In the genomic region with DNA sequence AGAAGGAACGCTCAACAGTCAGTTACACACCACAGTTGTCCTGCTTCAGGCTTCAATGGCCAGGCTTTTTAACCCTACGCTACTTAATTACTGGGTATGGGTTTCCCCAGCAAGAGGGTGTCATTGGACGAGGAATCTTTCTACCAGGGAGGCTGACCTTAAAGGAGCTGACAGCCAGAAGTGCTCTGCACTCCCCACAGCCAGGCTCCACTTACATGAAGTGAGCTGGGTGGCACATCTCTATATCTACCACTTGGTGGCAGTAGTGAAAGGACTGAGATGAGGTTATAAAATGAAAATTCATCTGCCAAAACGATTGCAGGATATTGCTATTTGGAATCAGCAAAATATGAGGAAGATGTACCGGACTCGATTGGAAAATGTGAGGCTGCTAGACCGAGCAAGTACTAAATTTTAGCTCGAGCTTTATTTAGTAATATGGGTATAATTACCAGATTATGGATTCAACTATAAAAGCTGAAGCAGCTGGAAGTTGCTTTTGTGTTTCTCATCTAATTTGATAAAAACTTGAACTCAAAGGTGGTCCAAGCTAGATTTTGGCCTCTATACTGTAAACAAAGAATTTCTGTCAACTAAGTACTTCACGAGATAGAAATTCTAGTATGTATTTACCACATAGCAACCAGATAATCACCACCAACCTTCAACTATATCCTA, we compare ENCODE assay signal across 9 cellular contexts. TPM values are rescaled to one million over a fixed set of nuclear protein-coding genes. Genes with fewer than 3 reads are reported as not detected.
A peak's percentile ranks its signal among the peaks of the same experiment; 100 is the strongest.
DNase-seq lines count a peak whose midpoint lies in the region; ATAC-seq, FAIRE-seq and TF ChIP-seq lines count a peak whose summit lies in the region.
"Had no signal": no experiment of that assay in that cellular context is flagged by ENCODE, and none has a peak within 500 bp of the region (broad histone marks: within the 10 kb centered on the region; RNA-seq: fewer than 3 reads in every experiment).

No MANE protein-coding gene starts in this region.

- peaks cover 13% of the 10 kb centered on the region for H3F3A ChIP-seq in smooth muscle cell (ENCODE audit: low read depth)

- peak; percentile 47 for FAIRE-seq in GM12878 (lab: Jason Lieb, UNC)

- TF ChIP-seq CTCF in GM12878 (IDR thresholded peaks at IDR 0.05 in 2 of 3, conservative IDR thresholded peaks at IDR 0.05 in 1 of 3; ENCODE audit: control insufficient read depth in 2 of 3, extremely low read depth in 1 of 3, insufficient read depth in 1 of 3, low read depth in 3 of 3, low read length in 3 of 3) (peak; percentile 61 to 72 (median 65)), smooth muscle cell (IDR thresholded peaks at IDR 0.05; ENCODE audit: borderline replicate concordance, insufficient read depth, poor library complexity, severe bottlenecking) (peak; percentile 76)

- H3K9ac ChIP-seq in GM12878 (ENCODE audit: control insufficient read depth, insufficient read depth, low read length) (no peak overlapping the region), smooth muscle cell (ENCODE audit: low read depth) (no peak overlapping the region)
- H3K9ac ChIP-seq: BLaER1 had no signal

- WGBS in GM12878 (ENCODE audit: insufficient coverage, insufficient replicate concordance, low lambda C conversion rate, missing lambda C conversion rate) = 11% methylated on average over 9 of the region's 9 CpGs
- 32% methylated on average over 9 of the region's 9 CpGs for WGBS in smooth muscle cell (ENCODE audit: low lambda C conversion rate)

- no peaks in the 10 kb centered on the region for H3K4me1 ChIP-seq in GM12878 (ENCODE audit: control insufficient read depth, insufficient read depth, low read length)
- no peaks in the 10 kb centered on the region for H3K4me1 ChIP-seq in smooth muscle cell (ENCODE audit: low read depth)
- H3K4me1 ChIP-seq: BLaER1 had no signal

- RAD21 ChIA-PET in GM12878 (lab: Charles Lee; ENCODE audit: unreplicated experiment) = interaction anchor here (0.6 to 4.4 kb wide), 11 partner anchors 12 to 806 kb away, joined by 3 to 49 read pairs (median 4); no protein-coding TSS in a partner anchor

- H2AFZ ChIP-seq in GM12878 (ENCODE audit: control insufficient read depth, low read depth, low read length) (no peak overlapping the region), smooth muscle cell (ENCODE audit: low read depth) (no peak overlapping the region)

- TF ChIP-seq RAD21 in GM12878 (IDR thresholded peaks at IDR 0.05; ENCODE audit: insufficient read depth, low read depth, low read length) = peak; percentile 57

- in situ Hi-C loops in GM12878 (cut with MboI) = loop anchor here (10.0 to 25.0 kb wide), 2 partner anchors 144 to 801 kb away; no protein-coding TSS in a partner anchor

- CTCF ChIA-PET in GM12878 (lab: Yijun Ruan, JAX) = interaction anchor here (0.6 to 6.5 kb wide), 23 partner anchors 9 to 805 kb away, joined by 3 to 110 read pairs (median 5); a partner anchor contains a TSS

- DNase-seq in DMS 273 (lab: John Stamatoyannopoulos, UW; ENCODE audit: unreplicated experiment) (peak; percentile 38), DMS 273 treated with DMSO at 0.1 percent for 48 hours (lab: John Stamatoyannopoulos, UW) (no peak), OCI-M1 (lab: John Stamatoyannopoulos, UW) (peak; percentile 61), GM12878 (ENCODE audit: low read depth, low spot score) (no peak), iPS DF 4.7 (ENCODE audit: extremely low read depth, low spot score) (peak; percentile 30), smooth muscle cell (lab: John Stamatoyannopoulos, UW; ENCODE audit: unreplicated experiment) (no peak)

- H3K4me3 ChIP-seq in GM12878 (no peak overlapping the region), smooth muscle cell (no peak overlapping the region)
- H3K4me3 ChIP-seq: BLaER1 had no signal

- no peak for TF ChIP-seq POLR2A in GM12878 (IDR thresholded peaks at IDR 0.05; ENCODE audit: low read depth, low read length)

- peak; percentile 93 for ATAC-seq in GM21367 (IDR thresholded peaks at IDR 0.05; ENCODE audit: unreplicated experiment)
- peak; percentile 74 for ATAC-seq in HG03558 (IDR thresholded peaks at IDR 0.05; ENCODE audit: extremely low read depth, unreplicated experiment)
- ATAC-seq in GM12878 = peak; percentile 91

- no peak for TF ChIP-seq EP300 in GM12878 (IDR thresholded peaks at IDR 0.05; ENCODE audit: borderline replicate concordance in 1 of 2, control insufficient read depth in 1 of 2, low read depth in 2 of 2, low read length in 2 of 2)

- BruUV-seq in GM12878 (replicated peaks; lab: Mats Ljungman, UMichigan) = no TSS peak

- POLR2A ChIA-PET in GM12878 (lab: Charles Lee) = no interaction called here

- SMC1A ChIA-PET in GM12878 (lab: Charles Lee; ENCODE audit: uncharacterized antibody, unreplicated experiment) = interaction anchor here (0.7 to 2.7 kb wide), 10 partner anchors 9 to 813 kb away, joined by 3 to 45 read pairs (median 4); no protein-coding TSS in a partner anchor

- H3K27me3 ChIP-seq in GM12878 (replicated peaks in 1 of 2; ENCODE audit: control insufficient read depth in 2 of 2, insufficient read depth in 2 of 2, low read length in 1 of 2) (no peaks in the 10 kb centered on the region; a peak in 1 of 4 replicates), smooth muscle cell (ENCODE audit: low read depth) (no peaks in the 10 kb centered on the region)
- H3K27me3 ChIP-seq: BLaER1 had no signal

- H4K20me1 ChIP-seq in GM12878 (ENCODE audit: control insufficient read depth, insufficient read depth) = no peaks in the 10 kb centered on the region
- no peaks in the 10 kb centered on the region for H4K20me1 ChIP-seq in smooth muscle cell (ENCODE audit: low read depth)
- H4K20me1 ChIP-seq: BLaER1 had no signal

- H3K79me2 ChIP-seq in GM12878 (ENCODE audit: control insufficient read depth, insufficient read depth, low read length) = no peaks in the 10 kb centered on the region
- no peaks in the 10 kb centered on the region for H3K79me2 ChIP-seq in smooth muscle cell (ENCODE audit: low read depth)

- H3K4me2 ChIP-seq in GM12878 (ENCODE audit: control insufficient read depth, insufficient read depth) (no peak overlapping the region), smooth muscle cell (no peak overlapping the region)
- H3K4me2 ChIP-seq: BLaER1 had no signal

- H3K36me3 ChIP-seq in GM12878 (ENCODE audit: control insufficient read depth in 2 of 2, insufficient read depth in 2 of 2, low read length in 1 of 2) (no peaks in the 10 kb centered on the region), smooth muscle cell (ENCODE audit: low read depth) (no peaks in the 10 kb centered on the region)
- H3K36me3 ChIP-seq: BLaER1 had no signal

- intact Hi-C loops in GM12878 (cut with micrococcal nuclease; ENCODE audit: unreplicated experiment) = loop anchor here (1.0 kb wide), 1 partner anchor 146 kb away; no protein-coding TSS in a partner anchor

- H3K27ac ChIP-seq in GM12878 (ENCODE audit: control insufficient read depth, insufficient read depth) (no peak overlapping the region), smooth muscle cell (ENCODE audit: low read depth) (no peak overlapping the region)
- H3K27ac ChIP-seq: BLaER1 had no signal

- no peaks in the 10 kb centered on the region for H3K9me3 ChIP-seq in GM12878 (replicated peaks; ENCODE audit: control insufficient read depth, insufficient read depth, low read length)
- H3K9me3 ChIP-seq in smooth muscle cell (replicated peaks; ENCODE audit: low read depth) = no peaks in the 10 kb centered on the region

TF ChIP-seq in GM12878, 131 proteins besides CTCF, POLR2A, EP300 and RAD21 (continues in another document):
- no peak for TF ChIP-seq SRF (IDR thresholded peaks at IDR 0.05; ENCODE audit: low read depth in 2 of 2, low read length in 2 of 2)

RNA-seq across cellular contexts. Expression of a gene that starts 54.0 kb away (rescaled TPM):
- total RNA-seq in GM12878 (2013; cell fraction: nucleolus; rRNA removed) = not detected in 2 replicates
- total RNA-seq in GM12878 (2014; rRNA removed) = not detected in 2 replicates
- not detected in 2 replicates for total RNA-seq in GM12878 (2014; rRNA removed; fragmentation: Illumina TruSeq; extraction: Trizol)
- 0.05 TPM in 1 of 2 replicates, not detected in the other for total RNA-seq in GM12878 (2021)
- polyA plus RNA-seq in GM12878 (2011; ENCODE audit: low read depth) = not detected
- polyA plus RNA-seq in GM12878 (2011; rRNA removed) = 0.01 and 0.14 TPM in 2 replicates
- under 0.01 and 0.01 TPM in 2 replicates for polyA plus RNA-seq in GM12878 (2011; cell fraction: cytosol; rRNA removed)
- 0.04 and 0.10 TPM in 2 replicates for polyA plus RNA-seq in GM12878 (2011; cell fraction: nucleus; rRNA removed)
- polyA plus RNA-seq in GM12878 (2012) = not detected in 2 replicates
- polyA plus RNA-seq in GM12878 (2014; fragmentation: Illumina TruSeq; extraction: Trizol) = 0.01 TPM in 1 of 2 replicates, not detected in the other
- polyA plus RNA-seq in GM12878 (2014; fragmentation: Nextera tagmentation; extraction: Ambion mirVana) = not detected
- polyA plus RNA-seq in GM12878 (2014; rRNA removed) = not detected in 2 replicates
- polyA plus RNA-seq in GM12878 (2016; fragmentation: Nextera tagmentation; extraction: Ambion mirVana) = not detected
- polyA minus RNA-seq in GM12878 (2011; rRNA and poly(A)+ RNA removed) = not detected in 2 replicates
- polyA minus RNA-seq in GM12878 (2011; cell fraction: cytosol; rRNA and poly(A)+ RNA removed) = not detected in 2 replicates
- polyA minus RNA-seq in GM12878 (2011; cell fraction: nucleus; rRNA and poly(A)+ RNA removed) = not detected in 2 replicates
- total RNA-seq in smooth muscle cell = 2.3 and 2.5 TPM in 2 replicates
- 1.4 and 1.6 TPM in 2 replicates for polyA plus RNA-seq in smooth muscle cell

RNA-seq across cellular contexts. Expression of a gene that starts 55.5 kb away (rescaled TPM):
- total RNA-seq in GM12878 (2013; cell fraction: nucleolus; rRNA removed) = not detected in 2 replicates
- total RNA-seq in GM12878 (2014; rRNA removed) (not detected in 2 replicates), GM12878 (2014; rRNA removed; fragmentation: Illumina TruSeq; extraction: Trizol) (not detected in 2 replicates), GM12878 (2021) (not detected in 2 replicates), smooth muscle cell (not detected in 2 replicates)
- polyA plus RNA-seq in GM12878 (2011; ENCODE audit: low read depth) = not detected
- polyA plus RNA-seq in GM12878 (2011; rRNA removed) (not detected in 2 replicates), GM12878 (2014; fragmentation: Illumina TruSeq; extraction: Trizol) (not detected in 2 replicates), GM12878 (2014; fragmentation: Nextera tagmentation; extraction: Ambion mirVana) (not detected), GM12878 (2014; rRNA removed) (not detected in 2 replicates), GM12878 (2016; fragmentation: Nextera tagmentation; extraction: Ambion mirVana) (not detected), smooth muscle cell (not detected in 2 replicates)
- polyA plus RNA-seq in GM12878 (2011; cell fraction: cytosol; rRNA removed) = not detected in 2 replicates
- not detected in 2 replicates for polyA plus RNA-seq in GM12878 (2011; cell fraction: nucleus; rRNA removed)
- 0.04 TPM in 1 of 2 replicates, not detected in the other for polyA plus RNA-seq in GM12878 (2012)
- not detected in 2 replicates for polyA minus RNA-seq in GM12878 (2011; rRNA and poly(A)+ RNA removed)
- polyA minus RNA-seq in GM12878 (2011; cell fraction: cytosol; rRNA and poly(A)+ RNA removed) = not detected in 2 replicates
- not detected in 2 replicates for polyA minus RNA-seq in GM12878 (2011; cell fraction: nucleus; rRNA and poly(A)+ RNA removed)

Comparison
In these comparisons a context has a peak if more than half of its experiments do, and no peak if none do; other contexts are left out.
1. DNase-seq: peak in DMS 273 (single experiment), OCI-M1 (single experiment) and iPS DF 4.7 (single experiment); none in DMS 273 treated with DMSO at 0.1 percent for 48 hours (single experiment), GM12878 (single experiment) and smooth muscle cell (single experiment).
2. Peak in every context shown above with its lines, with median percentiles within 50 percentile points of each other: ATAC-seq.